In the genomic region with DNA sequence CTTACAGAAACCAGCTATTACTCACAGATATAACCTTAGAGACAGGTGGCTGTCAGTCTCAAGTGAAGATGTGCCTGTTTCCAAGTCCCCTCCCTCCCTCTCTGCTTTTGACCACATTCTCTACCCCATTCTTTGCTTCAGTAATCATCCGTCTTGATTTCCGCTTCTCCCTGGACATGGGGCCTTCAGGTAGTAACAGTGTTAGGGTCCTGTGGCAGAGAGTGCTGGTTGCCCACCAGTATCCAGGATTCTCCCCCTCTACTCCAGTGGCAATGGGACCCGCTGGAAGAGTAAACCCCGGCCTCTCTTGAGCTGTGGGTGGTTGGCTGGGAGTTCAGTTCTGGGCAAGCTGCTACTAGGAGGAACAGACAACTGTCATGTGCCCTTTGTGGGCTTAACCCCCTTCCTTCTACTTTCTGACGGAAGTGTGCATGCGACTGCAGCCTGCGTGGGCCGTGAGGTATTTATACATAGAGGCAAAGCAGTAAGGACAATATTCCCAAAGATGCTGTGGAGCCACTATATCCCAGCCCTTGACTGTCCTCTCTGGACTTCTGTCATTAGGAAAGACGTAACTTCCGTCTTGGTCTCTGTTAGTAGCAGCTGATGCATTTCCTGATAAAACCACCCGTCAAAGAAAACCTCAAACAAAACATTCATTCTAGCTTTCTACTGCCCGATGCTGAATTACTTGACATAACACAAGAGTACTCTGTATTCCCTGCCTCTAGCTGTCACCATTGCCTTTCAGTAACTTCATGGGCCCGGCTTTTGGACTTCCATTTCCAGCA, we compare ENCODE assay signal across 8 cellular contexts. TPM values are rescaled to one million over a fixed set of nuclear protein-coding genes. Genes with fewer than 3 reads are reported as not detected.
DNase-seq lines count a peak whose midpoint lies in the region; ATAC-seq, FAIRE-seq and TF ChIP-seq lines count a peak whose summit lies in the region.

No MANE protein-coding gene starts in this region.

- in situ Hi-C loops in GM13976 (cut with MboI; ENCODE audit: low sequenced_read_pairs, unreplicated experiment) = no loop called here

- H3K27me3 ChIP-seq in Peyer's patch = no peaks in the 10 kb centered on the region
- no peaks in the 10 kb centered on the region for H3K27me3 ChIP-seq in small intestine (ENCODE audit: control insufficient read depth in 2 of 2, insufficient read depth in 2 of 2, low read length in 2 of 2)
- no peaks in the 10 kb centered on the region for H3K27me3 ChIP-seq in psoas muscle (ENCODE audit: insufficient read depth in 3 of 3, low read length in 2 of 3)

- intact Hi-C loops in psoas muscle (cut with DNase I) = no loop called here

- H3K36me3 Mint-ChIP-seq in activated naive CD4-positive, alpha-beta T cell treated with anti-CD3 and anti-CD28 coated beads, Interleukin-2, amount 10 ng/mL, durations not matched to agents 7 days and 5 days = peaks cover 11% of the 10 kb centered on the region

- peak overlapping the region; percentile 76 to 85 (median 83) for H3K27ac ChIP-seq in Peyer's patch
- peak overlapping the region; percentile 81 to 98 for H3K27ac ChIP-seq in small intestine (ENCODE audit: low read depth in 1 of 2, low read length in 1 of 2)
- no peak overlapping the region for H3K27ac ChIP-seq in psoas muscle

- no peaks in the 10 kb centered on the region for H3K27me3 Mint-ChIP-seq in activated naive CD4-positive, alpha-beta T cell treated with anti-CD3 and anti-CD28 coated beads, Interleukin-2, amount 10 ng/mL, durations not matched to agents 7 days and 5 days

- peak overlapping the region; percentile 68 for H3K4me3 Mint-ChIP-seq in activated naive CD4-positive, alpha-beta T cell treated with anti-CD3 and anti-CD28 coated beads, Interleukin-2, amount 10 ng/mL, durations not matched to agents 7 days and 5 days

- FAIRE-seq in small intestine (lab: Jason Lieb, UNC) = no peak

- peaks cover 0 to 10% (median 8%) of the 10 kb centered on the region in 4 donors for H3K4me1 ChIP-seq in Peyer's patch
- no peaks in the 10 kb centered on the region for H3K4me1 ChIP-seq in small intestine (ENCODE audit: control insufficient read depth in 2 of 2, insufficient read depth in 1 of 2, low read depth in 1 of 2, low read length in 1 of 2)
- no peaks in the 10 kb centered on the region for H3K4me1 ChIP-seq in psoas muscle

- no peaks in the 10 kb centered on the region for H3K9me3 Mint-ChIP-seq in activated naive CD4-positive, alpha-beta T cell treated with anti-CD3 and anti-CD28 coated beads, Interleukin-2, amount 10 ng/mL, durations not matched to agents 7 days and 5 days

- DNase-seq in GM13976 (ENCODE audit: low spot score) = peak; percentile 66
- DNase-seq in Peyer's patch = peak in 2 of 3 donors; percentile 83
- DNase-seq in activated naive CD4-positive, alpha-beta T cell treated with anti-CD3 and anti-CD28 coated beads, Interleukin-2, amount 10 ng/mL, durations not matched to agents 7 days and 5 days = peak; percentile 69
- peak; percentile 52 for DNase-seq in small intestine
- no peak for DNase-seq in NCI-H774 (lab: John Stamatoyannopoulos, UW)
- no peak for DNase-seq in NCI-H187 (lab: John Stamatoyannopoulos, UW)
- DNase-seq in psoas muscle = no peak

- H3K27ac Mint-ChIP-seq in activated naive CD4-positive, alpha-beta T cell treated with anti-CD3 and anti-CD28 coated beads, Interleukin-2, amount 10 ng/mL, durations not matched to agents 7 days and 5 days = peak overlapping the region; percentile 91

- no peaks in the 10 kb centered on the region for H3K9me3 ChIP-seq in Peyer's patch
- no peaks in the 10 kb centered on the region for H3K9me3 ChIP-seq in small intestine (ENCODE audit: control insufficient read depth, low read depth)
- H3K9me3 ChIP-seq in psoas muscle = no peaks in the 10 kb centered on the region

- ATAC-seq in HG02763 (IDR thresholded peaks at IDR 0.05; ENCODE audit: unreplicated experiment) (peak; percentile 63), psoas muscle (no peak)

- CTCF ChIA-PET in activated naive CD4-positive, alpha-beta T cell treated with anti-CD3 and anti-CD28 coated beads, Interleukin-2, amount 10 ng/mL, durations not matched to agents 7 days and 5 days (lab: Charles Lee) = interaction anchor here (1.0 to 2.6 kb wide), 6 partner anchors 14 to 49 kb away, joined by 3 to 13 read pairs (median 4); no protein-coding TSS in a partner anchor

- TF ChIP-seq POLR2A in Peyer's patch (IDR thresholded peaks at IDR 0.05) = no peak

- H3K4me1 Mint-ChIP-seq in activated naive CD4-positive, alpha-beta T cell treated with anti-CD3 and anti-CD28 coated beads, Interleukin-2, amount 10 ng/mL, durations not matched to agents 7 days and 5 days = peaks cover 61% of the 10 kb centered on the region

- WGBS in small intestine, 3 donors = 58 to 77% (median 71%) methylated on average over 13 of the region's 13 CpGs
- WGBS in psoas muscle, 3 donors = 83 to 86% (median 84%) methylated on average over 13 of the region's 13 CpGs

- TF ChIP-seq CTCF in GM13976 (IDR thresholded peaks at IDR 0.05; ENCODE audit: borderline replicate concordance, control extremely low read depth, extremely low read depth, insufficient read depth, missing control alignments) (no peak), Peyer's patch (IDR thresholded peaks at IDR 0.05) (no peak), psoas muscle (IDR thresholded peaks at IDR 0.05) (no peak)

- H3K4me3 ChIP-seq in Peyer's patch (peak overlapping the region in 1 of 4 donors; percentile 9), small intestine (ENCODE audit: low read depth in 1 of 2, low read length in 2 of 2) (no peak overlapping the region), psoas muscle (no peak overlapping the region)

- H3K36me3 ChIP-seq in Peyer's patch = peaks cover 0 to 7% (median 0%) of the 10 kb centered on the region in 3 donors
- H3K36me3 ChIP-seq in small intestine (ENCODE audit: control insufficient read depth in 2 of 2, insufficient read depth in 2 of 2, low read length in 2 of 2) = no peaks in the 10 kb centered on the region
- H3K36me3 ChIP-seq in psoas muscle (ENCODE audit: insufficient read depth in 1 of 2, low read depth in 1 of 2) = peaks cover 4 to 25% of the 10 kb centered on the region in 2 donors

RNA-seq across cellular contexts. Expression of gene PDCL3, which starts 17.9 kb away (rescaled TPM):
- total RNA-seq in Peyer's patch (10 to 100 TPM in 1 of 4 donors, 1 to 10 TPM in 3; 5.0 to 14.0 (median 7.3) TPM), psoas muscle (10 to 100 TPM; 23.1 to 31.2 (median 29.8) TPM)
- polyA plus RNA-seq in small intestine (10 to 100 TPM; 20.0 to 30.8 (median 20.4) TPM), psoas muscle (10 to 100 TPM; 47.6 to 80.5 (median 78.3) TPM)

Comparison
In these comparisons a context has a peak if more than half of its experiments do, and no peak if none do; other contexts are left out.
1. DNase-seq: peak in GM13976 (single experiment), Peyer's patch (2 of 3), activated naive CD4-positive, alpha-beta T cell treated with anti-CD3 and anti-CD28 coated beads, Interleukin-2, amount 10 ng/mL, durations not matched to agents 7 days and 5 days (single experiment) and small intestine (single experiment); none in NCI-H774 (single experiment), NCI-H187 (0 of 2) and psoas muscle (0 of 2).